In the genomic region with DNA sequence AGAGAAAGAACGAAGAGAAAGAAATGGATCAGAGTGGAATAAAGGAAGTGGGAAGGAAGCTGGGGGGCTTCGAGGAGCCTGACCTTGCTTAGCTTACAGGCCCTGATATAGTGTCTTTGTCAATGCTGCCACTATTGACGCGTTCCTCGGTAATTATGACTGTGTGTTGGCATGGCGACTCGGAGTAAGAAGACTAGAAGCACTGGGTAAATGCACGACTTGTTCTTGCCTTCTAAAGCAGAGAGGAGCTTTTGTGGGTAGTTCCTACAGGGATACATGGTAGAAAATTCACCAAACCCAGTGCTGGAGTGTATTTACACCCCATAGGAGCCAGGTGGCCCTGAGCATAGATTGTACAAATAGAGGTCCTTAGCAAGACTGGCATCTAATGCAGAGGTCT, we compare ENCODE assay signal across 18 cellular contexts.
"Had no signal": no experiment of that assay in that cellular context is flagged by ENCODE, and none has a peak within 500 bp of the region (broad histone marks: within the 10 kb centered on the region; RNA-seq: fewer than 3 reads in every experiment).

No MANE protein-coding gene starts in this region.

- ATAC-seq: esophagus mucosa; heart left ventricle; left colon; left ventricle myocardium superior; naive thymus-derived CD4-positive, alpha-beta T cell; sciatic nerve; stimulated activated naive B cell treated with anti-CD40 and anti-IgM and Interleukin-4, amounts not matched to agents 10 μg/mL and 1 μg/mL and 100 μg/mL, for 72 hours had no signal

- H3K36me3 ChIP-seq: heart left ventricle, stomach had no signal

- H3K27ac ChIP-seq: coronary artery, heart left ventricle, skin epidermis, stomach had no signal

- H3K4me3 ChIP-seq: coronary artery, heart left ventricle, lung, skin epidermis, stomach had no signal

- H3K9me3 ChIP-seq: heart left ventricle, stomach had no signal

- DNase-seq: effector CD8-positive, alpha-beta T cell; heart left ventricle; hippocampal formation; left colon; left ventricle myocardium superior; mesendoderm; naive thymus-derived CD4-positive, alpha-beta T cell; posterior cingulate gyrus; stimulated activated CD4-positive, alpha-beta T cell treated with anti-CD3 and anti-CD28 coated beads, Interleukin-2, amount 100 ng/mL, for 24 hours; stimulated activated CD4-positive, alpha-beta T cell treated with anti-CD3 and anti-CD28 coated beads, Interleukin-4, amount 100 ng/mL, for 4 hours; stimulated activated naive B cell treated with anti-CD40 and anti-IgM and Interleukin-4, amounts not matched to agents 10 μg/mL and 1 μg/mL and 100 μg/mL, for 72 hours; stomach; substantia nigra had no signal
